ENCODE assay signal across 3 cellular contexts in genomic region chr22:21493789-21494782, GRCh38. TPM values are rescaled to one million over a fixed set of nuclear protein-coding genes. Genes with fewer than 3 reads are reported as not detected.
"Had no signal": no experiment of that assay in that cellular context is flagged by ENCODE, and none has a peak within 500 bp of the region (broad histone marks: within the 10 kb centered on the region; RNA-seq: fewer than 3 reads in every experiment).

No MANE protein-coding gene starts in this region.

RNA-seq across cellular contexts. Expression of gene RIMBP3C, which starts 57.2 kb away (rescaled TPM):
- total RNA-seq: mammary epithelial cell, transverse colon had no signal
- polyA plus RNA-seq: stomach had no signal
